In genomic region chr6:33634986-33635385, GRCh38 we compare ENCODE assay signal across 1 cellular context.
TF ChIP-seq lines count a peak whose summit lies in the region.

No MANE protein-coding gene starts in this region.

TF ChIP-seq in HepG2, 621 proteins besides CTCF, POLR2A, EP300 and RAD21 (continued from another document):
- TF ChIP-seq, protein P1, sequence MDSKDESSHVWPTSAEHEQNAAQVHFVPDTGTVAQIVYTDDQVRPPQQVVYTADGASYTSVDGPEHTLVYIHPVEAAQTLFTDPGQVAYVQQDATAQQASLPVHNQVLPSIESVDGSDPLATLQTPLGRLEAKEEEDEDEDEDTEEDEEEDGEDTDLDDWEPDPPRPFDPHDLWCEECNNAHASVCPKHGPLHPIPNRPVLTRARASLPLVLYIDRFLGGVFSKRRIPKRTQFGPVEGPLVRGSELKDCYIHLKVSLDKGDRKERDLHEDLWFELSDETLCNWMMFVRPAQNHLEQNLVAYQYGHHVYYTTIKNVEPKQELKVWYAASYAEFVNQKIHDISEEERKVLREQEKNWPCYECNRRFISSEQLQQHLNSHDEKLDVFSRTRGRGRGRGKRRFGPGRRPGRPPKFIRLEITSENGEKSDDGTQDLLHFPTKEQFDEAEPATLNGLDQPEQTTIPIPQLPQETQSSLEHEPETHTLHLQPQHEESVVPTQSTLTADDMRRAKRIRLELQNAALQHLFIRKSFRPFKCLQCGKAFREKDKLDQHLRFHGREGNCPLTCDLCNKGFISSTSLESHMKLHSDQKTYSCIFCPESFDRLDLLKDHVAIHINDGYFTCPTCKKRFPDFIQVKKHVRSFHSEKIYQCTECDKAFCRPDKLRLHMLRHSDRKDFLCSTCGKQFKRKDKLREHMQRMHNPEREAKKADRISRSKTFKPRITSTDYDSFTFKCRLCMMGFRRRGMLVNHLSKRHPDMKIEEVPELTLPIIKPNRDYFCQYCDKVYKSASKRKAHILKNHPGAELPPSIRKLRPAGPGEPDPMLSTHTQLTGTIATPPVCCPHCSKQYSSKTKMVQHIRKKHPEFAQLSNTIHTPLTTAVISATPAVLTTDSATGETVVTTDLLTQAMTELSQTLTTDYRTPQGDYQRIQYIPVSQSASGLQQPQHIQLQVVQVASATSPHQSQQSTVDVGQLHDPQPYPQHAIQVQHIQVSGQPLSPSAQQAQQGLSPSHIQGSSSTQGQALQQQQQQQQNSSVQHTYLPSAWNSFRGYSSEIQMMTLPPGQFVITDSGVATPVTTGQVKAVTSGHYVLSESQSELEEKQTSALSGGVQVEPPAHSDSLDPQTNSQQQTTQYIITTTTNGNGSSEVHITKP (CRISPR knock-in tag; IDR thresholded peaks at IDR 0.05; ENCODE audit: low read depth), result no peak
